In genomic region chr18:48994926-48995835, GRCh38 we compare ENCODE assay signal across 23 cellular contexts. TPM values are rescaled to one million over a fixed set of nuclear protein-coding genes. Genes with fewer than 3 reads are reported as not detected.
DNase-seq lines count a peak whose midpoint lies in the region; ATAC-seq and TF ChIP-seq lines count a peak whose summit lies in the region.
"Had no signal": no experiment of that assay in that cellular context is flagged by ENCODE, and none has a peak within 500 bp of the region (broad histone marks: within the 10 kb centered on the region; RNA-seq: fewer than 3 reads in every experiment).

No MANE protein-coding gene starts in this region.

- H3K4me1 ChIP-seq in aorta (ENCODE audit: control insufficient read depth in 1 of 2, insufficient read depth in 2 of 2, low read length in 2 of 2), result no peaks in the 10 kb centered on the region
- H3K4me1 ChIP-seq: BE2C had no signal

- H3K9me3 ChIP-seq in aorta (ENCODE audit: control insufficient read depth, low read length), result no peaks in the 10 kb centered on the region
- H3K9me3 ChIP-seq: BE2C, right lobe of liver, thoracic aorta had no signal

- peaks cover 8% of the 10 kb centered on the region for H3K27me3 Mint-ChIP-seq in central memory CD8-positive, alpha-beta T cell
- peaks cover 0 to 14% (median 6%) of the 10 kb centered on the region in 5 donors for H3K27me3 Mint-ChIP-seq in naive thymus-derived CD8-positive, alpha-beta T cell
- H3K27me3 Mint-ChIP-seq in type B pancreatic cell, result peaks cover 5% of the 10 kb centered on the region
- H3K27me3 Mint-ChIP-seq: activated naive CD4-positive, alpha-beta T cell treated with anti-CD3 and anti-CD28 coated beads, Interleukin-2, amount 50 U/mL, for 24 hours had no signal

- peaks cover 14% of the 10 kb centered on the region for H3K4me1 Mint-ChIP-seq in central memory CD8-positive, alpha-beta T cell
- peaks cover 12 to 30% (median 16%) of the 10 kb centered on the region in 4 donors for H3K4me1 Mint-ChIP-seq in naive thymus-derived CD8-positive, alpha-beta T cell
- H3K4me1 Mint-ChIP-seq in type B pancreatic cell (ENCODE audit: unreplicated experiment), result peaks cover 46% of the 10 kb centered on the region

- DNase-seq in Right ventricle myocardium inferior (ENCODE audit: missing footprints), result peak; percentile 27
- no peak for DNase-seq in cardiac septum (ENCODE audit: low spot score)
- DNase-seq in central memory CD8-positive, alpha-beta T cell (ENCODE audit: low spot score in 2 of 2), result no peak
- peak in 1 of 10 donors; percentile 49 for DNase-seq in naive thymus-derived CD8-positive, alpha-beta T cell
- no peak for DNase-seq in type B pancreatic cell (ENCODE audit: extremely low spot score, unreplicated experiment)
- DNase-seq in NCI-H748 treated with DMSO at 0.1 percent for 48 hours (lab: John Stamatoyannopoulos, UW), result no peak
- no peak for DNase-seq in erythroblast (lab: John Stamatoyannopoulos, UW)
- DNase-seq in aorta, result no peak
- DNase-seq: 8988T; activated CD4-positive, CD25-positive, alpha-beta regulatory T cell treated with anti-CD3 and anti-CD28 coated beads, Interleukin-2, amount 50 U/mL, for 72 hours; activated CD8-positive, alpha-beta memory T cell treated with anti-CD3 and anti-CD28 coated beads for 24 hours; activated T-cell treated with anti-CD3 and anti-CD28 coated beads, Interleukin-2, amount 50 U/mL, for 72 hours; BE2C; HCEC 1CT; immature natural killer cell; NCI-H1105 treated with DMSO at 0.1 percent for 48 hours; NCI-H2081 treated with DMSO at 0.1 percent for 48 hours; NCI-H510A treated with DMSO at 0.1 percent for 48 hours; occipital lobe; right lobe of liver had no signal

- peak overlapping the region in 1 of 2 donors; percentile 20 for H3K27ac ChIP-seq in aorta (ENCODE audit: low read depth in 1 of 2, low read length in 2 of 2)

- no peaks in the 10 kb centered on the region for H3K9me3 Mint-ChIP-seq in central memory CD8-positive, alpha-beta T cell
- no peaks in the 10 kb centered on the region for H3K9me3 Mint-ChIP-seq in naive thymus-derived CD8-positive, alpha-beta T cell
- no peaks in the 10 kb centered on the region for H3K9me3 Mint-ChIP-seq in type B pancreatic cell
- H3K9me3 Mint-ChIP-seq: activated naive CD4-positive, alpha-beta T cell treated with anti-CD3 and anti-CD28 coated beads, Interleukin-2, amount 50 U/mL, for 24 hours; activated T-cell treated with anti-CD3 and anti-CD28 coated beads, Interleukin-2, amount 50 U/mL, for 72 hours; immature natural killer cell; stimulated activated effector memory CD8-positive, alpha-beta T cell treated with anti-CD3 and anti-CD28 coated beads, Interleukin-12 subunit alpha, Interleukin-12 subunit beta, amount 100 ng/mL, for 72 hours had no signal

- H3K36me3 ChIP-seq in aorta (ENCODE audit: control insufficient read depth in 1 of 2, insufficient read depth in 2 of 2, low read length in 1 of 2), result no peaks in the 10 kb centered on the region
- H3K36me3 ChIP-seq: BE2C, right lobe of liver, thoracic aorta had no signal

- H3K36me3 Mint-ChIP-seq in central memory CD8-positive, alpha-beta T cell (ENCODE audit: insufficient read depth), result no peaks in the 10 kb centered on the region
- H3K36me3 Mint-ChIP-seq in naive thymus-derived CD8-positive, alpha-beta T cell, result no peaks in the 10 kb centered on the region
- no peaks in the 10 kb centered on the region for H3K36me3 Mint-ChIP-seq in type B pancreatic cell
- H3K36me3 Mint-ChIP-seq: activated naive CD4-positive, alpha-beta T cell treated with anti-CD3 and anti-CD28 coated beads, Interleukin-2, amount 50 U/mL, for 24 hours; stimulated activated effector memory CD8-positive, alpha-beta T cell treated with anti-CD3 and anti-CD28 coated beads, Interleukin-12 subunit alpha, Interleukin-12 subunit beta, amount 100 ng/mL, for 72 hours had no signal

- H3K4me3 Mint-ChIP-seq in central memory CD8-positive, alpha-beta T cell, result no peak overlapping the region
- H3K4me3 Mint-ChIP-seq in naive thymus-derived CD8-positive, alpha-beta T cell, result no peak overlapping the region
- no peak overlapping the region for H3K4me3 Mint-ChIP-seq in type B pancreatic cell
- H3K4me3 Mint-ChIP-seq: activated naive CD4-positive, alpha-beta T cell treated with anti-CD3 and anti-CD28 coated beads, Interleukin-2, amount 50 U/mL, for 24 hours; activated T-cell treated with anti-CD3 and anti-CD28 coated beads, Interleukin-2, amount 50 U/mL, for 72 hours; immature natural killer cell; stimulated activated effector memory CD8-positive, alpha-beta T cell treated with anti-CD3 and anti-CD28 coated beads, Interleukin-12 subunit alpha, Interleukin-12 subunit beta, amount 100 ng/mL, for 72 hours had no signal

- no peaks in the 10 kb centered on the region for H3K27me3 ChIP-seq in aorta (ENCODE audit: control insufficient read depth in 1 of 2, insufficient read depth in 2 of 2, low read length in 1 of 2)
- H3K27me3 ChIP-seq: BE2C, right lobe of liver had no signal

- TF ChIP-seq CTCF in type B pancreatic cell (conservative IDR thresholded peaks at IDR 0.05), result no peak

- no peak overlapping the region for H3K4me3 ChIP-seq in aorta (ENCODE audit: low read length in 2 of 2)
- H3K4me3 ChIP-seq: right lobe of liver, thoracic aorta had no signal

- intact Hi-C loops in Right ventricle myocardium inferior (cut with DNase I) (no loop called here), cardiac septum (cut with DNase I) (no loop called here), aorta (cut with DNase I) (no loop called here)

- peak overlapping the region; percentile 35 for H3K27ac Mint-ChIP-seq in central memory CD8-positive, alpha-beta T cell (ENCODE audit: low read depth)
- H3K27ac Mint-ChIP-seq in naive thymus-derived CD8-positive, alpha-beta T cell, result peak overlapping the region in 7 of 10 donors; percentile 11 to 96 (median 79)
- peak overlapping the region; percentile 77 for H3K27ac Mint-ChIP-seq in type B pancreatic cell
- H3K27ac Mint-ChIP-seq: activated naive CD4-positive, alpha-beta T cell treated with anti-CD3 and anti-CD28 coated beads, Interleukin-2, amount 50 U/mL, for 24 hours; activated T-cell treated with anti-CD3 and anti-CD28 coated beads, Interleukin-2, amount 50 U/mL, for 72 hours; stimulated activated effector memory CD8-positive, alpha-beta T cell treated with anti-CD3 and anti-CD28 coated beads, Interleukin-12 subunit alpha, Interleukin-12 subunit beta, amount 100 ng/mL, for 72 hours had no signal

- ATAC-seq in Right ventricle myocardium inferior (no peak), aorta (ENCODE audit: low FRiP score) (no peak)
- no peak for ATAC-seq in central memory CD8-positive, alpha-beta T cell (replicated peaks; ENCODE audit: extremely low read depth, poor library complexity, severe bottlenecking)
- ATAC-seq in naive thymus-derived CD8-positive, alpha-beta T cell, result no peak
- ATAC-seq: activated T-cell treated with anti-CD3 and anti-CD28 coated beads, Interleukin-2, amount 50 U/mL, for 72 hours; stimulated activated effector memory CD8-positive, alpha-beta T cell treated with anti-CD3 and anti-CD28 coated beads, Interleukin-12 subunit alpha, Interleukin-12 subunit beta, amount 100 ng/mL, for 72 hours had no signal

- POLR2A ChIA-PET in naive thymus-derived CD8-positive, alpha-beta T cell (lab: Charles Lee), result no interaction called here

- TF ChIP-seq POLR2A in erythroblast (IDR thresholded peaks at IDR 0.05; ENCODE audit: low read length), result no peak

- WGBS in aorta, 2 donors, result 95 to 96% methylated on average over 20 of the region's 20 CpGs

RNA-seq across cellular contexts. Expression of gene SMAD7, which starts 44.4 kb away (rescaled TPM):
- total RNA-seq in Right ventricle myocardium inferior, result 12.0 TPM
- 42.4 TPM for total RNA-seq in cardiac septum
- total RNA-seq in naive thymus-derived CD8-positive, alpha-beta T cell, result 10 to 100 TPM; 30.9 to 32.5 TPM
- 1 to 10 TPM; 2.3 to 4.9 (median 4.8) TPM for polyA plus RNA-seq in naive thymus-derived CD8-positive, alpha-beta T cell
- total RNA-seq in type B pancreatic cell (ENCODE audit: low replicate concordance), result 17.8 and 30.9 TPM in 2 replicates
- 10 to 100 TPM; 55.4 to 98.8 TPM for total RNA-seq in aorta
- 10 to 100 TPM; 27.3 to 32.9 TPM for polyA plus RNA-seq in aorta
